ENCODE assay signal across 1 cellular context in genomic region chr20:35467339-35468224, GRCh38.
TF ChIP-seq lines count a peak whose summit lies in the region.

No MANE protein-coding gene starts in this region.

TF ChIP-seq in HepG2, 621 proteins besides CTCF, POLR2A, EP300 and RAD21 (continued from another document and continues in another):
- TF ChIP-seq ZNF142 (CRISPR knock-in tag; IDR thresholded peaks at IDR 0.05) (no peak), E2F5 (CRISPR knock-in tag; conservative IDR thresholded peaks at IDR 0.05) (no peak), RAD51 (IDR thresholded peaks at IDR 0.05; ENCODE audit: borderline replicate concordance) (no peak), MYNN (CRISPR knock-in tag; IDR thresholded peaks at IDR 0.05; ENCODE audit: low read depth) (no peak), ZNF781 (CRISPR knock-in tag; IDR thresholded peaks at IDR 0.05; ENCODE audit: borderline replicate concordance, not compliant biosample characterization) (no peak), ZNF569 (CRISPR knock-in tag; IDR thresholded peaks at IDR 0.05; ENCODE audit: borderline replicate concordance) (no peak), ZNF709 (CRISPR knock-in tag; IDR thresholded peaks at IDR 0.05) (no peak), ZNF724P (CRISPR knock-in tag; IDR thresholded peaks at IDR 0.05; ENCODE audit: borderline replicate concordance) (no peak), DBP (CRISPR knock-in tag; IDR thresholded peaks at IDR 0.05; ENCODE audit: not compliant biosample characterization) (no peak), ZBTB49 (CRISPR knock-in tag; IDR thresholded peaks at IDR 0.05; ENCODE audit: borderline replicate concordance) (no peak), AHR (CRISPR knock-in tag; IDR thresholded peaks at IDR 0.05) (no peak), ZNF512 (CRISPR knock-in tag; IDR thresholded peaks at IDR 0.05) (no peak; the same call in 1 of the 2 replicates), HNF1B (CRISPR knock-in tag; IDR thresholded peaks at IDR 0.05) (peak; percentile 72; the same call in 1 of the 2 replicates), GATAD2A (CRISPR knock-in tag; IDR thresholded peaks at IDR 0.05) (peak; percentile 93), SIX1 (CRISPR knock-in tag; IDR thresholded peaks at IDR 0.05; ENCODE audit: borderline replicate concordance) (peak; percentile 98), TCF12 (IDR thresholded peaks at IDR 0.05) (no peak), TCF12 (CRISPR knock-in tag; IDR thresholded peaks at IDR 0.05) (no peak), ZFYVE20 (CRISPR knock-in tag; IDR thresholded peaks at IDR 0.05; ENCODE audit: borderline replicate concordance, low read depth) (no peak), ZBTB42 (CRISPR knock-in tag; IDR thresholded peaks at IDR 0.05) (no peak), ZFP41 (CRISPR knock-in tag; IDR thresholded peaks at IDR 0.05; ENCODE audit: borderline replicate concordance) (no peak), TRAFD1 (CRISPR knock-in tag; IDR thresholded peaks at IDR 0.05; ENCODE audit: borderline replicate concordance) (no peak), TSC22D2 (CRISPR knock-in tag; IDR thresholded peaks at IDR 0.05; ENCODE audit: borderline replicate concordance) (no peak; the same call in 1 of the 2 replicates), ZNF737 (CRISPR knock-in tag; IDR thresholded peaks at IDR 0.05; ENCODE audit: borderline replicate concordance) (no peak; the same call in 1 of the 2 replicates), ZNF740 (CRISPR knock-in tag; IDR thresholded peaks at IDR 0.05) (no peak), ZBTB14 (CRISPR knock-in tag; IDR thresholded peaks at IDR 0.05) (no peak), KLF11 (CRISPR knock-in tag; IDR thresholded peaks at IDR 0.05) (peak; percentile 53), ZNF329 (CRISPR knock-in tag; IDR thresholded peaks at IDR 0.05; ENCODE audit: low read depth) (no peak), MAFF (IDR thresholded peaks at IDR 0.05; ENCODE audit: low read depth, low read length) (no peak), GRHL1 (CRISPR knock-in tag; conservative IDR thresholded peaks at IDR 0.05) (no peak), PAF1 (CRISPR knock-in tag; IDR thresholded peaks at IDR 0.05) (no peak), KLF6 (CRISPR knock-in tag; IDR thresholded peaks at IDR 0.05) (peak; percentile 48; the same call in 1 of the 2 replicates), TIGD3 (CRISPR knock-in tag; IDR thresholded peaks at IDR 0.05; ENCODE audit: borderline replicate concordance) (no peak), ZNF550 (CRISPR knock-in tag; IDR thresholded peaks at IDR 0.05; ENCODE audit: borderline replicate concordance) (no peak), PPARG (CRISPR knock-in tag; conservative IDR thresholded peaks at IDR 0.05) (peak; percentile 98), ZC3H4 (CRISPR knock-in tag; IDR thresholded peaks at IDR 0.05; ENCODE audit: borderline replicate concordance) (no peak), YY1 (IDR thresholded peaks at IDR 0.05; ENCODE audit: insufficient read depth, insufficient replicate concordance, low read depth, low read length) (no peak), ATF3 (CRISPR knock-in tag; IDR thresholded peaks at IDR 0.05) (peak; percentile 33; the same call in 1 of the 2 replicates)
